In genomic region chr20:57231951-57232428, GRCh38 we compare ENCODE assay signal across 20 cellular contexts.
DNase-seq lines count a peak whose midpoint lies in the region; ATAC-seq, FAIRE-seq and TF ChIP-seq lines count a peak whose summit lies in the region.
"Had no signal": no experiment of that assay in that cellular context is flagged by ENCODE, and none has a peak within 500 bp of the region (broad histone marks: within the 10 kb centered on the region; RNA-seq: fewer than 3 reads in every experiment).

No MANE protein-coding gene starts in this region.

- peaks cover 77% of the 10 kb centered on the region for H4K20me1 ChIP-seq in DOHH2 (ENCODE audit: control insufficient read depth, insufficient read depth, low read depth, low read length)

- H3K4me1 ChIP-seq in DOHH2 (ENCODE audit: control insufficient read depth, low read length) = peaks cover 82% of the 10 kb centered on the region
- H3K4me1 ChIP-seq: Peyer's patch had no signal

- peaks cover 100% of the 10 kb centered on the region for H3K79me2 ChIP-seq in DOHH2 (ENCODE audit: control insufficient read depth, low read length)

- no peak for DNase-seq in HTR-8/SVneo (ENCODE audit: insufficient read length, low spot score)
- DNase-seq in NCI-H748 treated with DMSO at 0.1 percent for 48 hours (lab: John Stamatoyannopoulos, UW) = peak; percentile 14
- peak; percentile 76 for DNase-seq in iPS DF 4.7 (ENCODE audit: extremely low read depth, low spot score)
- DNase-seq in stimulated activated CD8-positive, alpha-beta memory T cell treated with anti-CD3 and anti-CD28 coated beads, Interleukin-4, amount 100 ng/mL, for 48 hours = no peak
- no peak for DNase-seq in NCI-H524 treated with DMSO at 0.1 percent for 48 hours (lab: John Stamatoyannopoulos, UW)
- DNase-seq: Calu3, DND-41, HFFc6, KG1, NCI-H1048, NCI-H1694, NCI-H2227 treated with DMSO at 0.1 percent for 48 hours, NCI-H82, Peyer's patch, Right ventricle myocardium superior had no signal

- peaks cover 37% of the 10 kb centered on the region for H3F3A ChIP-seq in DOHH2 (ENCODE audit: control insufficient read depth, insufficient read depth)

- H3K4me3 ChIP-seq in DOHH2 (ENCODE audit: low read length) = no peak overlapping the region
- H3K4me3 ChIP-seq: Peyer's patch had no signal

- no peak for ATAC-seq in GM21825 (IDR thresholded peaks at IDR 0.05; ENCODE audit: unreplicated experiment)
- ATAC-seq in GM21423 (IDR thresholded peaks at IDR 0.05; ENCODE audit: unreplicated experiment) = no peak
- ATAC-seq: SK-N-SH treated with all-trans-retinoic acid at 6 μM for 48 hours had no signal

- no peaks in the 10 kb centered on the region for H3K9me2 ChIP-seq in DOHH2 (replicated peaks; ENCODE audit: control insufficient read depth, low read length)

- no peak overlapping the region for H3K4me2 ChIP-seq in DOHH2 (ENCODE audit: low read length)

- peaks cover 99% of the 10 kb centered on the region for H3K36me3 ChIP-seq in DOHH2 (ENCODE audit: control insufficient read depth, low read length)
- H3K36me3 ChIP-seq: Peyer's patch had no signal

- FAIRE-seq in HTR-8/SVneo (lab: Jason Lieb, UNC) = peak; percentile 31

- no peaks in the 10 kb centered on the region for H3K9me3 ChIP-seq in DOHH2 (ENCODE audit: control insufficient read depth, insufficient read depth, low read length)
- H3K9me3 ChIP-seq: Peyer's patch had no signal

- no peak for TF ChIP-seq CTCF in DOHH2 (IDR thresholded peaks at IDR 0.05; ENCODE audit: low read depth, low read length, poor library complexity, severe bottlenecking)

- no peaks in the 10 kb centered on the region for H3K27me3 ChIP-seq in DOHH2 (ENCODE audit: control insufficient read depth, low read length)
- H3K27me3 ChIP-seq: Peyer's patch had no signal

- 0 out of 2 replicates have a peak overlapping the region, but pooled peaks have one; percentile 8 for H3K27ac ChIP-seq in DOHH2 (ENCODE audit: low read depth, low read length)
- H3K27ac ChIP-seq: HL-60, Peyer's patch had no signal

Comparison
In these comparisons a context has a peak if more than half of its experiments do, and no peak if none do; other contexts are left out.
1. DNase-seq: peak in NCI-H748 treated with DMSO at 0.1 percent for 48 hours (single experiment) and iPS DF 4.7 (single experiment); none in HTR-8/SVneo (single experiment), stimulated activated CD8-positive, alpha-beta memory T cell treated with anti-CD3 and anti-CD28 coated beads, Interleukin-4, amount 100 ng/mL, for 48 hours (single experiment) and NCI-H524 treated with DMSO at 0.1 percent for 48 hours (single experiment).